1 cellular context compared by ENCODE assay signal in the genomic region with DNA sequence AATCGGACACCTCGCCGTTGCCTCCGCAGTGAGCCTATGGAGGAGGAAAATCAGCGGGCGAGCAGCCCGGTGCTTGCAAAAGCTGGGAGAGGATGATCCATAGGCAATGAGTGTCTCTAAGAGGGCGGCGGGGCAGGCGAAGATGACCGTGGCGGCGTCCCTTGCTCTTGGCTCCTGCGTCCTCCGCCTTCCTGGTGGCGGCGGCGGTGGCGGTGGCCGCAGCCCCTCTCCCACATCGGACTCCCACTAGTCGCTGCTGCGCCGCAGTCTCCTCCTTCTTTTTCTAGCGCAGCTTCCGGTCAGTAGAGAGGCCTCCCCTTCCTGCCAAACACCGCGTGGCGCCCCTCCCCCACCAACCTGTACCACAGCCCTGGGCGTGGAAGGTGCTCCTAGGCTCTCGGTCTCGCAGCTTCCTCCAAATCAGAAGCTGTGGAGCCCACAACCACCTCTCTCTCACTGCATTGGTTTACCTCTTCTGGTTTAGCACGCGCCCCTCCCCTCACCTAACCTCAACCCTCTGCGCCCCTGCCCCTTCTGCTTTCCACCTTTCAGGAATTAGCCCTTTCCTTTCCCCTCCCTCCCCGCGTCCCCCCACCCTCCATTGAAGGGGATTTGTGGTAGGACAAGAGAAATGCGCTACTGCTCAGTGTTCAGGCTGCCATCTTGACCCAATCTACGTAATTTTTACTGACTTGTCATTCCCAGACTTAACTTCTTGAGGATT.
A peak's percentile ranks its signal among the peaks of the same experiment; 100 is the strongest.
TF ChIP-seq lines count a peak whose summit lies in the region.

Gene SPIN3 (minus strand): TSS at position 271 of the 724 bp plus-strand sequence. CDS start 594 bp downstream, outside the sequence.

TF ChIP-seq in HepG2, 621 proteins besides CTCF, POLR2A, EP300 and RAD21 (continued from another document and continues in another):
- TF ChIP-seq HOXA3 (CRISPR knock-in tag; IDR thresholded peaks at IDR 0.05) = peak; percentile 59; the same call in 1 of the 2 replicates
- TF ChIP-seq REL (CRISPR knock-in tag; conservative IDR thresholded peaks at IDR 0.05) = no peak
- peak; percentile 45; the same call in 1 of the 2 replicates for TF ChIP-seq ZFY (CRISPR knock-in tag; IDR thresholded peaks at IDR 0.05)
- no peak for TF ChIP-seq TFAP4 (IDR thresholded peaks at IDR 0.05; ENCODE audit: borderline replicate concordance, low read depth)
- peak; percentile 70 for TF ChIP-seq GABPA (IDR thresholded peaks at IDR 0.05; ENCODE audit: low read depth, low read length)
- TF ChIP-seq GABPA (CRISPR knock-in tag; IDR thresholded peaks at IDR 0.05; ENCODE audit: low read depth) = peak; percentile 90
- TF ChIP-seq ZBTB34 (CRISPR knock-in tag; IDR thresholded peaks at IDR 0.05) = no peak
- TF ChIP-seq GABPB1 (CRISPR knock-in tag; IDR thresholded peaks at IDR 0.05) = peak; percentile 92
- TF ChIP-seq, protein P1, sequence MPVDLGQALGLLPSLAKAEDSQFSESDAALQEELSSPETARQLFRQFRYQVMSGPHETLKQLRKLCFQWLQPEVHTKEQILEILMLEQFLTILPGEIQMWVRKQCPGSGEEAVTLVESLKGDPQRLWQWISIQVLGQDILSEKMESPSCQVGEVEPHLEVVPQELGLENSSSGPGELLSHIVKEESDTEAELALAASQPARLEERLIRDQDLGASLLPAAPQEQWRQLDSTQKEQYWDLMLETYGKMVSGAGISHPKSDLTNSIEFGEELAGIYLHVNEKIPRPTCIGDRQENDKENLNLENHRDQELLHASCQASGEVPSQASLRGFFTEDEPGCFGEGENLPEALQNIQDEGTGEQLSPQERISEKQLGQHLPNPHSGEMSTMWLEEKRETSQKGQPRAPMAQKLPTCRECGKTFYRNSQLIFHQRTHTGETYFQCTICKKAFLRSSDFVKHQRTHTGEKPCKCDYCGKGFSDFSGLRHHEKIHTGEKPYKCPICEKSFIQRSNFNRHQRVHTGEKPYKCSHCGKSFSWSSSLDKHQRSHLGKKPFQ (CRISPR knock-in tag; IDR thresholded peaks at IDR 0.05; ENCODE audit: insufficient replicate concordance) = peak; percentile 33
- TF ChIP-seq, protein P2, sequence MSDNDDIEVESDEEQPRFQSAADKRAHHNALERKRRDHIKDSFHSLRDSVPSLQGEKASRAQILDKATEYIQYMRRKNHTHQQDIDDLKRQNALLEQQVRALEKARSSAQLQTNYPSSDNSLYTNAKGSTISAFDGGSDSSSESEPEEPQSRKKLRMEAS (IDR thresholded peaks at IDR 0.05) = peak; percentile 97
- TF ChIP-seq MEIS1 (CRISPR knock-in tag; IDR thresholded peaks at IDR 0.05; ENCODE audit: borderline replicate concordance) = 0 out of 2 replicates have a peak, but pooled peaks have one; percentile 33
- no peak for TF ChIP-seq NONO (IDR thresholded peaks at IDR 0.05)
- peak; percentile 52; the same call in 1 of the 2 replicates for TF ChIP-seq NONO (CRISPR knock-in tag; conservative IDR thresholded peaks at IDR 0.05)
- 0 out of 2 replicates have a peak, but pooled peaks have one; percentile 43 for TF ChIP-seq ZNF792 (CRISPR knock-in tag; IDR thresholded peaks at IDR 0.05)
- TF ChIP-seq HDAC2 (CRISPR knock-in tag; IDR thresholded peaks at IDR 0.05) = peak; percentile 47; the same call in 1 of the 2 replicates
- no peak for TF ChIP-seq ZNF800 (CRISPR knock-in tag; IDR thresholded peaks at IDR 0.05)
- peak; percentile 53; the same call in 1 of the 2 replicates for TF ChIP-seq TBX2 (CRISPR knock-in tag; IDR thresholded peaks at IDR 0.05; ENCODE audit: borderline replicate concordance)
- TF ChIP-seq ASH2L (IDR thresholded peaks at IDR 0.05; ENCODE audit: insufficient read length, low read depth, low read length) = peak; percentile 16
- TF ChIP-seq SNAPC2 (CRISPR knock-in tag; IDR thresholded peaks at IDR 0.05) = no peak
- 0 out of 2 replicates have a peak, but pooled peaks have one; percentile 53 for TF ChIP-seq ZBTB25 (CRISPR knock-in tag; IDR thresholded peaks at IDR 0.05)
- peak; percentile 60; the same call in 1 of the 2 replicates for TF ChIP-seq KMT2A (CRISPR knock-in tag; IDR thresholded peaks at IDR 0.05)
- TF ChIP-seq ZNF572 (CRISPR knock-in tag; IDR thresholded peaks at IDR 0.05) = no peak
- no peak for TF ChIP-seq NR2F2 (IDR thresholded peaks at IDR 0.05; ENCODE audit: borderline replicate concordance, low read depth)
- TF ChIP-seq TAF1 (CRISPR knock-in tag; IDR thresholded peaks at IDR 0.05) = peak; percentile 83
- no peak for TF ChIP-seq BCLAF1 (IDR thresholded peaks at IDR 0.05)
- no peak for TF ChIP-seq SUZ12 (IDR thresholded peaks at IDR 0.05; ENCODE audit: low read depth, low read length)
- no peak for TF ChIP-seq ELK4 (CRISPR knock-in tag; IDR thresholded peaks at IDR 0.05; ENCODE audit: borderline replicate concordance)
- TF ChIP-seq ZSCAN9 (CRISPR knock-in tag; IDR thresholded peaks at IDR 0.05; ENCODE audit: borderline replicate concordance) = no peak
- TF ChIP-seq ZNF180 (CRISPR knock-in tag; IDR thresholded peaks at IDR 0.05; ENCODE audit: borderline replicate concordance, low read depth) = no peak
- TF ChIP-seq SMYD3 (CRISPR knock-in tag; IDR thresholded peaks at IDR 0.05) = no peak
- peak; percentile 72 for TF ChIP-seq ETV5 (CRISPR knock-in tag; IDR thresholded peaks at IDR 0.05; ENCODE audit: borderline replicate concordance)
- peak; percentile 64 for TF ChIP-seq XRCC5 (optimal IDR thresholded peaks at IDR 0.05; ENCODE audit: low read length)
- TF ChIP-seq, protein P3, sequence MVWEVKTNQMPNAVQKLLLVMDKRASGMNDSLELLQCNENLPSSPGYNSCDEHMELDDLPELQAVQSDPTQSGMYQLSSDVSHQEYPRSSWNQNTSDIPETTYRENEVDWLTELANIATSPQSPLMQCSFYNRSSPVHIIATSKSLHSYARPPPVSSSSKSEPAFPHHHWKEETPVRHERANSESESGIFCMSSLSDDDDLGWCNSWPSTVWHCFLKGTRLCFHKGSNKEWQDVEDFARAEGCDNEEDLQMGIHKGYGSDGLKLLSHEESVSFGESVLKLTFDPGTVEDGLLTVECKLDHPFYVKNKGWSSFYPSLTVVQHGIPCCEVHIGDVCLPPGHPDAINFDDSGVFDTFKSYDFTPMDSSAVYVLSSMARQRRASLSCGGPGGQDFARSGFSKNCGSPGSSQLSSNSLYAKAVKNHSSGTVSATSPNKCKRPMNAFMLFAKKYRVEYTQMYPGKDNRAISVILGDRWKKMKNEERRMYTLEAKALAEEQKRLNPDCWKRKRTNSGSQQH (CRISPR knock-in tag; IDR thresholded peaks at IDR 0.05; ENCODE audit: low read depth) = no peak
- TF ChIP-seq HHEX (CRISPR knock-in tag; IDR thresholded peaks at IDR 0.05) = no peak
- TF ChIP-seq, protein P4, sequence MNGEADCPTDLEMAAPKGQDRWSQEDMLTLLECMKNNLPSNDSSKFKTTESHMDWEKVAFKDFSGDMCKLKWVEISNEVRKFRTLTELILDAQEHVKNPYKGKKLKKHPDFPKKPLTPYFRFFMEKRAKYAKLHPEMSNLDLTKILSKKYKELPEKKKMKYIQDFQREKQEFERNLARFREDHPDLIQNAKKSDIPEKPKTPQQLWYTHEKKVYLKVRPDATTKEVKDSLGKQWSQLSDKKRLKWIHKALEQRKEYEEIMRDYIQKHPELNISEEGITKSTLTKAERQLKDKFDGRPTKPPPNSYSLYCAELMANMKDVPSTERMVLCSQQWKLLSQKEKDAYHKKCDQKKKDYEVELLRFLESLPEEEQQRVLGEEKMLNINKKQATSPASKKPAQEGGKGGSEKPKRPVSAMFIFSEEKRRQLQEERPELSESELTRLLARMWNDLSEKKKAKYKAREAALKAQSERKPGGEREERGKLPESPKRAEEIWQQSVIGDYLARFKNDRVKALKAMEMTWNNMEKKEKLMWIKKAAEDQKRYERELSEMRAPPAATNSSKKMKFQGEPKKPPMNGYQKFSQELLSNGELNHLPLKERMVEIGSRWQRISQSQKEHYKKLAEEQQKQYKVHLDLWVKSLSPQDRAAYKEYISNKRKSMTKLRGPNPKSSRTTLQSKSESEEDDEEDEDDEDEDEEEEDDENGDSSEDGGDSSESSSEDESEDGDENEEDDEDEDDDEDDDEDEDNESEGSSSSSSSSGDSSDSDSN (CRISPR knock-in tag; IDR thresholded peaks at IDR 0.05) = peak; percentile 65
- TF ChIP-seq SOX5 (CRISPR knock-in tag; IDR thresholded peaks at IDR 0.05; ENCODE audit: borderline replicate concordance) = no peak
- TF ChIP-seq SALL1 (CRISPR knock-in tag; IDR thresholded peaks at IDR 0.05) = peak; percentile 45; the same call in 1 of the 2 replicates
- TF ChIP-seq POLR2AphosphoS5 (IDR thresholded peaks at IDR 0.05; ENCODE audit: low read depth, low read length) = peak; percentile 78
- no peak for TF ChIP-seq ZNF747 (CRISPR knock-in tag; IDR thresholded peaks at IDR 0.05; ENCODE audit: borderline replicate concordance)
- TF ChIP-seq RORA (CRISPR knock-in tag; IDR thresholded peaks at IDR 0.05) = no peak
- TF ChIP-seq ZNF615 (CRISPR knock-in tag; IDR thresholded peaks at IDR 0.05; ENCODE audit: borderline replicate concordance) = no peak
- TF ChIP-seq, protein P5, sequence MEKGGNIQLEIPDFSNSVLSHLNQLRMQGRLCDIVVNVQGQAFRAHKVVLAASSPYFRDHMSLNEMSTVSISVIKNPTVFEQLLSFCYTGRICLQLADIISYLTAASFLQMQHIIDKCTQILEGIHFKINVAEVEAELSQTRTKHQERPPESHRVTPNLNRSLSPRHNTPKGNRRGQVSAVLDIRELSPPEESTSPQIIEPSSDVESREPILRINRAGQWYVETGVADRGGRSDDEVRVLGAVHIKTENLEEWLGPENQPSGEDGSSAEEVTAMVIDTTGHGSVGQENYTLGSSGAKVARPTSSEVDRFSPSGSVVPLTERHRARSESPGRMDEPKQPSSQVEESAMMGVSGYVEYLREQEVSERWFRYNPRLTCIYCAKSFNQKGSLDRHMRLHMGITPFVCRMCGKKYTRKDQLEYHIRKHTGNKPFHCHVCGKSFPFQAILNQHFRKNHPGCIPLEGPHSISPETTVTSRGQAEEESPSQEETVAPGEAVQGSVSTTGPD (CRISPR knock-in tag; IDR thresholded peaks at IDR 0.05) = no peak
- no peak for TF ChIP-seq KDM3A (CRISPR knock-in tag; IDR thresholded peaks at IDR 0.05; ENCODE audit: low read depth)
- no peak for TF ChIP-seq ZMYM3 (CRISPR knock-in tag; IDR thresholded peaks at IDR 0.05)
- no peak for TF ChIP-seq ZNF546 (CRISPR knock-in tag; conservative IDR thresholded peaks at IDR 0.05)
